Comparison of ENCODE assay signal across 18 cellular contexts in the genomic region with DNA sequence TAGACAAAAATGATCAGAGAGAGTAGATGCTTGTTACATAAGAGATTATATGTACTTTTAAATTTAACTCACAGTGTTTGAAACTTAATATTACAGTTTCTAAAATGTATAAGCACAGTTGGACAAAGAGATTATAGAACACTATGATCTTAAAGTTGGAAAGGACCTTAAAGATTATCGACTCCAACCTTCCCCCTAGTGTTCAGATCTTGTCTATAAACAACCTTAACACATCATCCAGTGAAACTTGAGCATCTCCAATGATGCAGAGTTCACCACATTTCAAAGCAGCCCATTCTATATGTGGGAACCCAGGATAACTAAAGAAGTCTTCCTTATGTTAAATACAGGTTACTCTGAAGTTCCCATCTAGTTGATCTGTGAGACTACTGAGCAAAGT.
DNase-seq lines count a peak whose midpoint lies in the region; ATAC-seq and TF ChIP-seq lines count a peak whose summit lies in the region.
"Had no signal": no experiment of that assay in that cellular context is flagged by ENCODE, and none has a peak within 500 bp of the region (broad histone marks: within the 10 kb centered on the region; RNA-seq: fewer than 3 reads in every experiment).

No MANE protein-coding gene starts in this region.

- TF ChIP-seq CTCF in 22Rv1 (IDR thresholded peaks at IDR 0.05), result peak; percentile 33
- peak; percentile 42 to 43; a peak in 3 of 4 replicates for TF ChIP-seq CTCF in GM23338 (conservative IDR thresholded peaks at IDR 0.05; ENCODE audit: low read depth in 2 of 2)
- peak; percentile 41; the same call in 1 of the 2 replicates for TF ChIP-seq CTCF in OCI-LY7 (conservative IDR thresholded peaks at IDR 0.05; ENCODE audit: low read length)
- peak; percentile 10 for TF ChIP-seq CTCF in foreskin fibroblast (IDR thresholded peaks at IDR 0.05; ENCODE audit: low read depth, low read length)
- TF ChIP-seq CTCF in hepatocyte (IDR thresholded peaks at IDR 0.05; ENCODE audit: poor library complexity), result no peak
- TF ChIP-seq CTCF in prostate gland (IDR thresholded peaks at IDR 0.05), result peak in 1 of 4 experiments; percentile 17

- H3K4me3 Mint-ChIP-seq in GM23338, result no peak overlapping the region
- H3K4me3 Mint-ChIP-seq: activated CD4-positive, alpha-beta T cell treated with anti-CD3 and anti-CD28 coated beads, Interleukin-2, amount 10 ng/mL, durations not matched to agents 7 days and 5 days; activated naive CD8-positive, alpha-beta T cell treated with anti-CD3 and anti-CD28 coated beads, Interleukin-2, amount 50 U/mL, for 24 hours had no signal

- no peaks in the 10 kb centered on the region for H3K79me2 ChIP-seq in GM23338 (replicated peaks; ENCODE audit: insufficient read depth)
- no peaks in the 10 kb centered on the region for H3K79me2 ChIP-seq in OCI-LY7 (ENCODE audit: insufficient read depth, low read depth, low read length)
- no peaks in the 10 kb centered on the region for H3K79me2 ChIP-seq in hepatocyte

- peaks cover 12% of the 10 kb centered on the region for H3K9me3 Mint-ChIP-seq in GM23338

- no peak overlapping the region for H3K27ac Mint-ChIP-seq in GM23338
- H3K27ac Mint-ChIP-seq: activated CD4-positive, alpha-beta T cell treated with anti-CD3 and anti-CD28 coated beads, Interleukin-2, amount 10 ng/mL, durations not matched to agents 7 days and 5 days; activated naive CD8-positive, alpha-beta T cell treated with anti-CD3 and anti-CD28 coated beads, Interleukin-2, amount 50 U/mL, for 24 hours had no signal

- H3K36me3 ChIP-seq in GM23338 (ENCODE audit: insufficient read depth) (no peaks in the 10 kb centered on the region), OCI-LY7 (ENCODE audit: insufficient read depth, low read length) (no peaks in the 10 kb centered on the region), hepatocyte (replicated peaks; ENCODE audit: insufficient read depth, low read depth) (no peaks in the 10 kb centered on the region), prostate gland (no peaks in the 10 kb centered on the region)

- no peak for TF ChIP-seq POLR2A in prostate gland (IDR thresholded peaks at IDR 0.05)

- H3K4me2 ChIP-seq in GM23338, result no peak overlapping the region
- H3K4me2 ChIP-seq in OCI-LY7 (ENCODE audit: low read length), result no peak overlapping the region
- no peak overlapping the region for H3K4me2 ChIP-seq in hepatocyte

- H3K27me3 ChIP-seq in GM23338 (ENCODE audit: insufficient read depth) (no peaks in the 10 kb centered on the region), hepatocyte (no peaks in the 10 kb centered on the region), prostate gland (replicated peaks; ENCODE audit: insufficient read depth) (no peaks in the 10 kb centered on the region)

- peaks cover 12% of the 10 kb centered on the region for H3K36me3 Mint-ChIP-seq in GM23338 (ENCODE audit: low read depth)

- H4K20me1 ChIP-seq in GM23338 (replicated peaks; ENCODE audit: insufficient read depth) (no peaks in the 10 kb centered on the region), OCI-LY7 (ENCODE audit: insufficient read depth, low read length) (no peaks in the 10 kb centered on the region), hepatocyte (ENCODE audit: insufficient read depth, poor library complexity, severe bottlenecking) (no peaks in the 10 kb centered on the region)

- H3K27me3 Mint-ChIP-seq in GM23338 (ENCODE audit: insufficient read depth, low read depth, poor library complexity), result no peaks in the 10 kb centered on the region
- H3K27me3 Mint-ChIP-seq: activated naive CD8-positive, alpha-beta T cell treated with anti-CD3 and anti-CD28 coated beads, Interleukin-2, amount 50 U/mL, for 24 hours had no signal

- peaks cover 5% of the 10 kb centered on the region; the same call in 1 of the 2 replicates for H3K4me1 ChIP-seq in GM23338 (ENCODE audit: insufficient read depth)
- peaks cover 9% of the 10 kb centered on the region for H3K4me1 ChIP-seq in OCI-LY7 (ENCODE audit: insufficient read depth, low read length, poor library complexity, severe bottlenecking)
- no peaks in the 10 kb centered on the region for H3K4me1 ChIP-seq in hepatocyte (ENCODE audit: insufficient read depth)
- no peaks in the 10 kb centered on the region for H3K4me1 ChIP-seq in prostate gland (replicated peaks)

- DNase-seq in GM23338 (ENCODE audit: low spot score), result peak; percentile 21
- DNase-seq in OCI-LY7 (ENCODE audit: low spot score), result no peak
- peak in 1 of 2 donors; percentile 1 for DNase-seq in foreskin fibroblast
- DNase-seq in hepatocyte (ENCODE audit: low spot score), result no peak
- DNase-seq in NCI-H524 (lab: John Stamatoyannopoulos, UW), result no peak
- DNase-seq in prostate gland (ENCODE audit: low spot score), result no peak
- DNase-seq: activated CD4-positive, alpha-beta T cell treated with anti-CD3 and anti-CD28 coated beads, Interleukin-2, amount 10 ng/mL, durations not matched to agents 7 days and 5 days; activated CD8-positive, alpha-beta memory T cell treated with anti-CD3 and anti-CD28 coated beads, Interleukin-2, amount 50 U/mL, for 48 hours; activated effector memory CD4-positive, alpha-beta T cell treated with Interleukin-2 at 50 U/mL for 16 hours; activated naive CD8-positive, alpha-beta T cell treated with anti-CD3 and anti-CD28 coated beads, Interleukin-2, amount 50 U/mL, for 24 hours; dorsolateral prefrontal cortex; Kasumi-1; NCI-H2171 treated with DMSO at 0.1 percent for 48 hours; stimulated activated CD4-positive, alpha-beta T cell treated with anti-CD3 and anti-CD28 coated beads, Interleukin-12 subunit alpha, Interleukin-12 subunit beta, amount 100 ng/mL, for 4 hours; substantia nigra had no signal

- no peaks in the 10 kb centered on the region for H3F3A ChIP-seq in GM23338 (replicated peaks; ENCODE audit: low read depth)

- H2AFZ ChIP-seq in GM23338 (no peak overlapping the region), OCI-LY7 (ENCODE audit: low read length) (no peak overlapping the region), hepatocyte (no peak overlapping the region)

- no TSS peak for BruUV-seq in OCI-LY7 (replicated peaks; lab: Mats Ljungman, UMichigan)

- no peak for ATAC-seq in GM23338
- ATAC-seq in HG02970 (IDR thresholded peaks at IDR 0.05; ENCODE audit: low FRiP score, unreplicated experiment), result no peak
- ATAC-seq: activated naive CD8-positive, alpha-beta T cell treated with anti-CD3 and anti-CD28 coated beads, Interleukin-2, amount 50 U/mL, for 24 hours; left lobe of liver had no signal

- CTCF ChIA-PET in OCI-LY7 (lab: Charles Lee; ENCODE audit: unreplicated experiment), result no interaction called here

- H3K27ac ChIP-seq in 22Rv1 (no peak overlapping the region), GM23338 (ENCODE audit: low read depth) (no peak overlapping the region), OCI-LY7 (ENCODE audit: low read depth, low read length, poor library complexity, severe bottlenecking) (no peak overlapping the region), hepatocyte (no peak overlapping the region), prostate gland (no peak overlapping the region)

- H3K9me3 ChIP-seq in OCI-LY7 (ENCODE audit: low read length) (no peaks in the 10 kb centered on the region), hepatocyte (ENCODE audit: low read depth) (no peaks in the 10 kb centered on the region), prostate gland (no peaks in the 10 kb centered on the region)

- H3K9me2 ChIP-seq in GM23338 (ENCODE audit: insufficient read depth), result peaks cover 7% of the 10 kb centered on the region
- H3K9me2 ChIP-seq in OCI-LY7 (ENCODE audit: insufficient read depth, low read length), result no peaks in the 10 kb centered on the region
- no peaks in the 10 kb centered on the region for H3K9me2 ChIP-seq in hepatocyte (replicated peaks; ENCODE audit: insufficient read depth)

- intact Hi-C loops in OCI-LY7 (cut with micrococcal nuclease; ENCODE audit: unreplicated experiment), result no loop called here
- intact Hi-C loops in prostate gland (cut with DNase I), result no loop called here

- 45% methylated on average over 1 of the region's 1 CpG for WGBS in hepatocyte (ENCODE audit: low lambda C conversion rate, missing lambda C conversion rate)
- 40% methylated on average over 1 of the region's 1 CpG for WGBS in prostate gland

- H3K4me3 ChIP-seq in GM23338 (no peak overlapping the region), OCI-LY7 (ENCODE audit: low read depth, low read length, poor library complexity, severe bottlenecking) (no peak overlapping the region), foreskin fibroblast (ENCODE audit: low read depth in 1 of 2, low read length in 2 of 2) (no peak overlapping the region), hepatocyte (no peak overlapping the region), prostate gland (no peak overlapping the region)
- H3K4me3 ChIP-seq: dorsolateral prefrontal cortex had no signal

- peaks cover 7% of the 10 kb centered on the region; the same call in 2 of the 3 replicates for H3K4me1 Mint-ChIP-seq in GM23338
- H3K4me1 Mint-ChIP-seq: activated CD4-positive, alpha-beta T cell treated with anti-CD3 and anti-CD28 coated beads, Interleukin-2, amount 10 ng/mL, durations not matched to agents 7 days and 5 days; activated naive CD8-positive, alpha-beta T cell treated with anti-CD3 and anti-CD28 coated beads, Interleukin-2, amount 50 U/mL, for 24 hours had no signal

- POLR2A ChIA-PET in OCI-LY7 (lab: Charles Lee), result interaction anchor here (0.6 to 0.7 kb wide), 4 partner anchors 15 to 922 kb away, joined by 3 to 5 read pairs (median 4); no protein-coding TSS in a partner anchor

TF ChIP-seq in GM23338, 12 proteins besides CTCF, POLR2A, EP300 and RAD21 (continues in another document):
- TF ChIP-seq, protein P1, sequence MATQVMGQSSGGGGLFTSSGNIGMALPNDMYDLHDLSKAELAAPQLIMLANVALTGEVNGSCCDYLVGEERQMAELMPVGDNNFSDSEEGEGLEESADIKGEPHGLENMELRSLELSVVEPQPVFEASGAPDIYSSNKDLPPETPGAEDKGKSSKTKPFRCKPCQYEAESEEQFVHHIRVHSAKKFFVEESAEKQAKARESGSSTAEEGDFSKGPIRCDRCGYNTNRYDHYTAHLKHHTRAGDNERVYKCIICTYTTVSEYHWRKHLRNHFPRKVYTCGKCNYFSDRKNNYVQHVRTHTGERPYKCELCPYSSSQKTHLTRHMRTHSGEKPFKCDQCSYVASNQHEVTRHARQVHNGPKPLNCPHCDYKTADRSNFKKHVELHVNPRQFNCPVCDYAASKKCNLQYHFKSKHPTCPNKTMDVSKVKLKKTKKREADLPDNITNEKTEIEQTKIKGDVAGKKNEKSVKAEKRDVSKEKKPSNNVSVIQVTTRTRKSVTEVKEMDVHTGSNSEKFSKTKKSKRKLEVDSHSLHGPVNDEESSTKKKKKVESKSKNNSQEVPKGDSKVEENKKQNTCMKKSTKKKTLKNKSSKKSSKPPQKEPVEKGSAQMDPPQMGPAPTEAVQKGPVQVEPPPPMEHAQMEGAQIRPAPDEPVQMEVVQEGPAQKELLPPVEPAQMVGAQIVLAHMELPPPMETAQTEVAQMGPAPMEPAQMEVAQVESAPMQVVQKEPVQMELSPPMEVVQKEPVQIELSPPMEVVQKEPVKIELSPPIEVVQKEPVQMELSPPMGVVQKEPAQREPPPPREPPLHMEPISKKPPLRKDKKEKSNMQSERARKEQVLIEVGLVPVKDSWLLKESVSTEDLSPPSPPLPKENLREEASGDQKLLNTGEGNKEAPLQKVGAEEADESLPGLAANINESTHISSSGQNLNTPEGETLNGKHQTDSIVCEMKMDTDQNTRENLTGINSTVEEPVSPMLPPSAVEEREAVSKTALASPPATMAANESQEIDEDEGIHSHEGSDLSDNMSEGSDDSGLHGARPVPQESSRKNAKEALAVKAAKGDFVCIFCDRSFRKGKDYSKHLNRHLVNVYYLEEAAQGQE (IDR thresholded peaks at IDR 0.05; ENCODE audit: unreplicated experiment), result no peak
